In genomic region chr13:107554355-107554905, GRCh38 we compare ENCODE assay signal across 23 cellular contexts.
DNase-seq lines count a peak whose midpoint lies in the region; ATAC-seq and TF ChIP-seq lines count a peak whose summit lies in the region.
"Had no signal": no experiment of that assay in that cellular context is flagged by ENCODE, and none has a peak within 500 bp of the region (broad histone marks: within the 10 kb centered on the region; RNA-seq: fewer than 3 reads in every experiment).

No MANE protein-coding gene starts in this region.

- no peaks in the 10 kb centered on the region for H3K4me1 ChIP-seq in neural progenitor cell
- no peaks in the 10 kb centered on the region for H3K4me1 ChIP-seq in foreskin keratinocyte
- H3K4me1 ChIP-seq: left lung, SJCRH30 had no signal

- TF ChIP-seq CTCF in neural progenitor cell (IDR thresholded peaks at IDR 0.05) (no peak), foreskin keratinocyte (conservative IDR thresholded peaks at IDR 0.05) (no peak)

- no peak overlapping the region for H3K4me2 ChIP-seq in neural progenitor cell
- H3K4me2 ChIP-seq: PC-9 had no signal

- no peak overlapping the region for H3K27ac Mint-ChIP-seq in neural progenitor cell
- H3K27ac Mint-ChIP-seq: activated B cell treated with CpG ODN at 0.5 μM for 24 hours; nephron; stimulated activated naive B cell treated with anti-CD40 and anti-IgM and Interleukin-4, amounts not matched to agents 10 μg/mL and 1 μg/mL and 100 μg/mL, for 72 hours had no signal

- peak overlapping the region; percentile 15 for H2AFZ ChIP-seq in neural progenitor cell (replicated peaks)
- H2AFZ ChIP-seq: GM23248, PC-9 had no signal

- no peaks in the 10 kb centered on the region for H3F3A ChIP-seq in neural progenitor cell (ENCODE audit: low read depth)

- H3K4me3 ChIP-seq in neural progenitor cell, result no peak overlapping the region
- H3K4me3 ChIP-seq: GM23248, left lung, PC-9, SJCRH30, thoracic aorta had no signal

- H3K9me3 ChIP-seq in neural progenitor cell (ENCODE audit: low read depth), result no peaks in the 10 kb centered on the region
- H3K9me3 ChIP-seq: left lung, SJCRH30, thoracic aorta had no signal

- ATAC-seq in GM19351 (IDR thresholded peaks at IDR 0.05; ENCODE audit: unreplicated experiment) (no peak), foreskin keratinocyte (no peak)
- ATAC-seq: left lung; stimulated activated naive B cell treated with anti-CD40 and anti-IgM and Interleukin-4, amounts not matched to agents 10 μg/mL and 1 μg/mL and 100 μg/mL, for 72 hours had no signal

- H3K36me3 ChIP-seq in neural progenitor cell, result no peaks in the 10 kb centered on the region
- H3K36me3 ChIP-seq: left lung, SJCRH30, thoracic aorta had no signal

- no peak overlapping the region for H3K4me3 Mint-ChIP-seq in neural progenitor cell
- H3K4me3 Mint-ChIP-seq: activated B cell treated with CpG ODN at 0.5 μM for 24 hours; CD14-positive monocyte; nephron; stimulated activated naive B cell treated with anti-CD40 and anti-IgM and Interleukin-4, amounts not matched to agents 10 μg/mL and 1 μg/mL and 100 μg/mL, for 72 hours had no signal

- no peaks in the 10 kb centered on the region for H3K27me3 ChIP-seq in neural progenitor cell
- H3K27me3 ChIP-seq in foreskin keratinocyte, result no peaks in the 10 kb centered on the region
- H3K27me3 ChIP-seq: left lung, SJCRH30 had no signal

- no peaks in the 10 kb centered on the region for H3K9me3 Mint-ChIP-seq in neural progenitor cell
- H3K9me3 Mint-ChIP-seq: nephron had no signal

- no peaks in the 10 kb centered on the region for H4K20me1 ChIP-seq in neural progenitor cell (ENCODE audit: low read depth)

- no peaks in the 10 kb centered on the region for H3K27me3 Mint-ChIP-seq in neural progenitor cell (ENCODE audit: insufficient read depth, low read depth)
- H3K27me3 Mint-ChIP-seq: activated B cell treated with CpG ODN at 0.5 μM for 24 hours; stimulated activated naive B cell treated with anti-CD40 and anti-IgM and Interleukin-4, amounts not matched to agents 10 μg/mL and 1 μg/mL and 100 μg/mL, for 72 hours had no signal

- H3K79me2 ChIP-seq in neural progenitor cell (ENCODE audit: low read depth), result no peaks in the 10 kb centered on the region

- DNase-seq in DMS79 treated with DMSO at 0.1 percent for 48 hours (lab: John Stamatoyannopoulos, UW) (peak; percentile 75), NCI-H187 treated with DMSO at 0.1 percent for 48 hours (lab: John Stamatoyannopoulos, UW) (peak; percentile 86), NCI-H510A treated with DMSO at 0.1 percent for 48 hours (lab: John Stamatoyannopoulos, UW) (peak; percentile 95), neural progenitor cell (ENCODE audit: low spot score) (no peak), HUDEP-2 (lab: John Stamatoyannopoulos, UW; ENCODE audit: unreplicated experiment in 76 of 76) (no peak), foreskin keratinocyte (no peak), AG08395 (ENCODE audit: low spot score) (no peak)
- DNase-seq: activated B cell treated with CpG ODN at 0.5 μM for 24 hours; activated CD4-positive, alpha-beta T cell treated with anti-CD3 and anti-CD28 coated beads, Interleukin-2, amount 50 U/mL, for 48 hours; activated gamma-delta T cell treated with Interleukin-2 at 50 U/mL for 16 hours; amniotic stem cell; head of caudate nucleus; left lung; midbrain; NCI-H146; PC-9; SJCRH30; stimulated activated naive B cell treated with anti-CD40 and anti-IgM and Interleukin-4, amounts not matched to agents 10 μg/mL and 1 μg/mL and 100 μg/mL, for 72 hours had no signal

- peaks cover 6% of the 10 kb centered on the region for H3K4me1 Mint-ChIP-seq in neural progenitor cell
- H3K4me1 Mint-ChIP-seq: activated B cell treated with CpG ODN at 0.5 μM for 24 hours; CD14-positive monocyte; nephron; stimulated activated naive B cell treated with anti-CD40 and anti-IgM and Interleukin-4, amounts not matched to agents 10 μg/mL and 1 μg/mL and 100 μg/mL, for 72 hours had no signal

- no peak overlapping the region for H3K27ac ChIP-seq in neural progenitor cell
- H3K27ac ChIP-seq in foreskin keratinocyte, result no peak overlapping the region
- H3K27ac ChIP-seq: GM23248, left lung, PC-9, SJCRH30, thoracic aorta had no signal

- H3K36me3 Mint-ChIP-seq in neural progenitor cell, result no peaks in the 10 kb centered on the region
- H3K36me3 Mint-ChIP-seq: CD14-positive monocyte; stimulated activated naive B cell treated with anti-CD40 and anti-IgM and Interleukin-4, amounts not matched to agents 10 μg/mL and 1 μg/mL and 100 μg/mL, for 72 hours had no signal

- H3K9ac ChIP-seq in neural progenitor cell, result no peak overlapping the region
- H3K9ac ChIP-seq: GM23248 had no signal

Comparison
In these comparisons a context has a peak if more than half of its experiments do, and no peak if none do; other contexts are left out.
1. DNase-seq: peak in DMS79 treated with DMSO at 0.1 percent for 48 hours (single experiment), NCI-H187 treated with DMSO at 0.1 percent for 48 hours (single experiment) and NCI-H510A treated with DMSO at 0.1 percent for 48 hours (single experiment); none in neural progenitor cell (single experiment), HUDEP-2 (0 of 76), foreskin keratinocyte (0 of 2) and AG08395 (single experiment).